In the genomic region with DNA sequence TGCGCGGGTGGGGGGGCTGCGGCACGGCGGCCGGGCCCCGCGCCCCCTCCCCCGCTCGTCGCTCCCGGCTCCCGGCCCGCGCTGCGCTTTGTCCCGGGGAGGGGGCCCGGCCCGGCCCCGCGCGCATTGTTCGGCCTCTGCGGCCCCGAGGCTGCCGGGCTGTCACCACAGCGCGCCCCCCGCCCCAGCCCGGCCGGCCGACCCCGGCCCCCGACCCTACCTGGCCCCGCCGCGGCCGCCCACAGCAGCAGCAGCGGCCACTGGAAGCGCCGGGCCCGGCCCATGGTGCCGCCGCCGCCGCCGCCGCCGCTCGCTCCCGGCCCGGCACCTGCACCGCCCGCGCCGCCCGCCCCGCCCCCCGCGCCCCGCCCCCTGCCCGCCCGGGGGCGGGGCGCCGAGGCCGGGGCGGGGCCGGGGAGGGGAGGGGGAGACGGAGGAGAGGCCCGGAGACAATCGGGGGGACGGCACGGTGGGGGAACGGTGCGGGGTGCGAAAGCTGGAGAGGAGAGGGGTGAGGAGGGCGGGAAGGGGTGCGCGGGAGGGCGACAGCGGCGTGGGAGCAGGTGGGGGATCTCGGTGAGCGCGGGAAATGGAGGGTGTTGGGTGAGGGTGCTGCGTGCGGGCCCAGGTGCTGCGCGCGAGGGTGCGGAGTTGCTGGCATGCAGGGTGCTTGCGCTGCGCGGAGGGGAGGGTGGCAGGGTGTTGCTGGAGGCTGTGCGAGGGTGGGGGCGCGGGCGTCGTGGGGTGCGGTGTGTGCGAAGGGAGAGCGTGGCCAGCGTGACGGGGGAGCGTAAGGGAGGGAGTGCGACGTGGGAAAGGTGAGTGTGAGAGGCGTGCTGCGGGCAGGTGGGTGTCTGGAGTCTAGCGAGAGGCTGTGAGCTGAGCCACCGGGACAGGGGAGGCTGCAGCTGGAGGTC, we compare ENCODE assay signal across 8 cellular contexts. TPM values are rescaled to one million over a fixed set of nuclear protein-coding genes. Genes with fewer than 3 reads are reported as not detected.
DNase-seq lines count a peak whose midpoint lies in the region; ATAC-seq and TF ChIP-seq lines count a peak whose summit lies in the region.

A gene with protein sequence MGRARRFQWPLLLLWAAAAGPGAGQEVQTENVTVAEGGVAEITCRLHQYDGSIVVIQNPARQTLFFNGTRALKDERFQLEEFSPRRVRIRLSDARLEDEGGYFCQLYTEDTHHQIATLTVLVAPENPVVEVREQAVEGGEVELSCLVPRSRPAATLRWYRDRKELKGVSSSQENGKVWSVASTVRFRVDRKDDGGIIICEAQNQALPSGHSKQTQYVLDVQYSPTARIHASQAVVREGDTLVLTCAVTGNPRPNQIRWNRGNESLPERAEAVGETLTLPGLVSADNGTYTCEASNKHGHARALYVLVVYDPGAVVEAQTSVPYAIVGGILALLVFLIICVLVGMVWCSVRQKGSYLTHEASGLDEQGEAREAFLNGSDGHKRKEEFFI (minus strand): TSS at position 344 of the 917 bp plus-strand sequence. CDS start 60 bp downstream, at position 284.

- H3K27ac ChIP-seq in ACC112 (ENCODE audit: low read depth, low read length) (no peak within 1 kb of the TSS), right lobe of liver (no peak within 1 kb of the TSS)

- H3K36me3 ChIP-seq in ACC112 (ENCODE audit: insufficient read depth, low read length), result no peaks in the 10 kb centered on the region
- no peaks in the 10 kb centered on the region for H3K36me3 ChIP-seq in right lobe of liver

- ATAC-seq in right lobe of liver (peak; percentile 74 to 89 (median 82)), HG03159 (IDR thresholded peaks at IDR 0.05; ENCODE audit: unreplicated experiment) (no peak)

- intact Hi-C loops in right lobe of liver (cut with DNase I), result loop anchor here in 1 of 2 donors (10.0 kb wide), 1 partner anchor 195 kb away; no protein-coding TSS in a partner anchor

- TF ChIP-seq CTCF in choroid plexus epithelial cell (conservative IDR thresholded peaks at IDR 0.05; ENCODE audit: low read depth, low read length) (no peak), right lobe of liver (IDR thresholded peaks at IDR 0.05) (no peak)

- H3K27me3 ChIP-seq in ACC112 (ENCODE audit: insufficient read depth, low read length) (peaks cover 29% of the 10 kb centered on the region), right lobe of liver (no peaks in the 10 kb centered on the region)

- DNase-seq in HK-2 (ENCODE audit: unreplicated experiment) (peak; percentile 29), choroid plexus epithelial cell (ENCODE audit: low read depth) (no peak), right lobe of liver (peak; percentile 35 to 58 (median 55)), HCEC 1CT (no peak)
- DNase-seq in activated CD4-positive, CD25-positive, alpha-beta regulatory T cell treated with anti-CD3 and anti-CD28 coated beads, Interleukin-2, amount 50 U/mL, for 72 hours, result peak; percentile 47
- DNase-seq in stimulated activated CD4-positive, alpha-beta T cell treated with anti-CD3 and anti-CD28 coated beads, TNF-alpha, amount 100 ng/mL, for 1 hour (ENCODE audit: low read depth in 3 of 3, low spot score in 1 of 3), result peak in 2 of 3 donors; percentile 22 to 49

- H2AFZ ChIP-seq in ACC112 (ENCODE audit: low read length, unreplicated experiment), result no peak within 1 kb of the TSS

- no peak for TF ChIP-seq POLR2A in right lobe of liver (IDR thresholded peaks at IDR 0.05)

- H3K4me1 ChIP-seq in ACC112 (ENCODE audit: control insufficient read depth, insufficient read depth, low read length, unreplicated experiment) (peaks cover 17% of the 10 kb centered on the region), right lobe of liver (no peaks in the 10 kb centered on the region)

- under 1% methylated on average over 25 of the region's 112 CpGs for WGBS in right lobe of liver (ENCODE audit: insufficient coverage, low coverage, low lambda C conversion rate, missing lambda C conversion rate)

- no peaks in the 10 kb centered on the region for H3K79me2 ChIP-seq in ACC112 (ENCODE audit: control insufficient read depth, insufficient read depth, low read length, unreplicated experiment)

- no peaks in the 10 kb centered on the region for H3K9me3 ChIP-seq in right lobe of liver

- H3K4me3 ChIP-seq in ACC112 (ENCODE audit: low read depth, low read length) (peak within 1 kb of the TSS; percentile 72), choroid plexus epithelial cell (ENCODE audit: low read depth, low read length) (peak within 1 kb of the TSS; percentile 60), right lobe of liver (peak within 1 kb of the TSS; percentile 26 to 52 (median 44))

RNA-seq across cellular contexts. Expression of the gene that starts here (rescaled TPM):
- 1 to 10 TPM; 2.2 to 4.7 (median 3.7) TPM for total RNA-seq in right lobe of liver

Comparison
In these comparisons a context has a peak if more than half of its experiments do, and no peak if none do; other contexts are left out.
1. DNase-seq: peak in HK-2 (single experiment), activated CD4-positive, CD25-positive, alpha-beta regulatory T cell treated with anti-CD3 and anti-CD28 coated beads, Interleukin-2, amount 50 U/mL, for 72 hours (single experiment), right lobe of liver (3 of 3) and stimulated activated CD4-positive, alpha-beta T cell treated with anti-CD3 and anti-CD28 coated beads, TNF-alpha, amount 100 ng/mL, for 1 hour (2 of 3); none in choroid plexus epithelial cell (single experiment) and HCEC 1CT (single experiment).
2. Peak in every context shown above with its lines, with median percentiles within 50 percentile points of each other: H3K4me3 ChIP-seq.